13 cellular contexts compared by ENCODE assay signal in the genomic region with DNA sequence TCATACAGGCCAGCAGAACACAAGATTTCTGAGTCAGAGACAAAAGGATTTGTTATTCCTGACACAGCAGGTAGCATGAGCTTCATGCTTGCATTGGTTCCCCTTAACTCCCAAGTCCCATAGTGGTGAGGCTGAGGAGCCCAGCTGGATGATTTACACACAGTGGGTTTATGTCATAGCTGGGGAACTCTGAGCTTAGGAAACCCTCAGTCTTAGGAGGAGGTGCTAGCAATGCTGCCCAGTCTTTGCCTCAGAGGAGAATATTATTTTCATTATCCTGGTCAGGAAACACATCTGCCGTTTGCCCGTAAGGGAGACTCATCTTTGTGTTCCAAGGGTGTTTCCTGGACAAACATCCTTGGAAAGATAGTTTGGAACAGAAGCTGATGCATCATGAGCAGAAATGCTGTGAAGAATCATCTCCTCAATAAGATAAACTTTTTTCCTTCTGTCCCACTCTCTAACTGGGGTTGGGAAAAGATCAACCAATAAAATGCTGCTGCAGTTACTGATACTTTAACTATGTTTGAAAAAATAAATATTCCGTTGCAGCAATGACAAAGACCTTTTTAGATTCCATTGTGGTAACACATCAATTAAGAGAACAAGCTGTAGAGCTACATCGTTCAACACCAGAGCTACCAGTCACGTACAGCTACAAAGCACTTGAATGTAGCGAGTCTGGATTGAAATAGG.
DNase-seq lines count a peak whose midpoint lies in the region; ATAC-seq and TF ChIP-seq lines count a peak whose summit lies in the region.
"Had no signal": no experiment of that assay in that cellular context is flagged by ENCODE, and none has a peak within 500 bp of the region (broad histone marks: within the 10 kb centered on the region; RNA-seq: fewer than 3 reads in every experiment).

No MANE protein-coding gene starts in this region.

- WGBS in transverse colon (ENCODE audit: low coverage in 1 of 2), 2 donors = 73 to 78% methylated on average over 6 of the region's 6 CpGs

- H3K4me1 ChIP-seq in right atrium auricular region = peaks cover 0 to 8% of the 10 kb centered on the region in 2 donors
- H3K4me1 ChIP-seq in transverse colon = no peaks in the 10 kb centered on the region

- in situ Hi-C loops in transverse colon (cut with MboI; ENCODE audit: low pct_ligation_motif_present in 1 of 4, low pct_unique_long_range_greater_than_20kb in 1 of 4, low sequenced_read_pairs in 3 of 4) = loop anchor here in 2 of 4 donors (25.0 kb wide), 1 partner anchor 213 kb away; no protein-coding TSS in a partner anchor

- no peak for TF ChIP-seq EP300 in transverse colon (IDR thresholded peaks at IDR 0.05; ENCODE audit: low read depth)

- peak; percentile 74 for ATAC-seq in Right ventricle myocardium superior (ENCODE audit: poor library complexity)
- ATAC-seq in GM19351 (IDR thresholded peaks at IDR 0.05; ENCODE audit: unreplicated experiment) = no peak
- ATAC-seq in GM21526 (IDR thresholded peaks at IDR 0.05; ENCODE audit: low FRiP score, unreplicated experiment) = no peak

- H3K9me3 ChIP-seq in right atrium auricular region (no peaks in the 10 kb centered on the region), transverse colon (no peaks in the 10 kb centered on the region)

- DNase-seq in Right ventricle myocardium superior = no peak
- DNase-seq in right atrium auricular region (ENCODE audit: low spot score) = no peak
- DNase-seq in amniotic epithelial cell (ENCODE audit: low read depth) = peak; percentile 78
- peak; percentile 91 for DNase-seq in glomerular visceral epithelial cell (ENCODE audit: extremely low spot score)
- no peak for DNase-seq in transverse colon
- no peak for DNase-seq in NK-92 treated with Interleukin-12 subunit alpha and Interleukin-12 subunit beta, amount 100 ng/mL, for 24 hours (lab: John Stamatoyannopoulos, UW)
- DNase-seq: cortex of kidney; NCI-H1694 treated with DMSO at 0.1 percent for 48 hours; stimulated activated CD4-positive, alpha-beta T cell treated with anti-CD3 and anti-CD28 coated beads, Interleukin-4, amount 100 ng/mL, for 4 hours; substantia nigra; WERI-Rb-1 had no signal

- no peak overlapping the region for H3K4me3 ChIP-seq in right atrium auricular region
- no peak overlapping the region for H3K4me3 ChIP-seq in transverse colon

- no peak for TF ChIP-seq POLR2A in transverse colon (IDR thresholded peaks at IDR 0.05)

- H3K27ac ChIP-seq in right atrium auricular region = no peak overlapping the region
- peak overlapping the region in 3 of 4 donors; percentile 22 to 53 (median 33) for H3K27ac ChIP-seq in transverse colon
- H3K27ac ChIP-seq: WERI-Rb-1 had no signal

- H3K36me3 ChIP-seq in right atrium auricular region (no peaks in the 10 kb centered on the region), transverse colon (no peaks in the 10 kb centered on the region)
- H3K36me3 ChIP-seq: WERI-Rb-1 had no signal

- intact Hi-C loops in Right ventricle myocardium superior (cut with DNase I) (no loop called here), transverse colon (cut with DNase I; ENCODE audit: low total_unique reads) (loop anchor here (10.0 kb wide), 1 partner anchor 150 kb away; the partner anchor contains the start of gene DCLK2)

- no peak for TF ChIP-seq CTCF in right atrium auricular region (IDR thresholded peaks at IDR 0.05)
- no peak for TF ChIP-seq CTCF in transverse colon (IDR thresholded peaks at IDR 0.05)

- H3K27me3 ChIP-seq in right atrium auricular region (no peaks in the 10 kb centered on the region), transverse colon (no peaks in the 10 kb centered on the region)

Comparison
In these comparisons a context has a peak if more than half of its experiments do, and no peak if none do; other contexts are left out.
1. DNase-seq: peak in amniotic epithelial cell (single experiment) and glomerular visceral epithelial cell (single experiment); none in Right ventricle myocardium superior (single experiment), right atrium auricular region (single experiment), transverse colon (single experiment) and NK-92 treated with Interleukin-12 subunit alpha and Interleukin-12 subunit beta, amount 100 ng/mL, for 24 hours (single experiment).
2. H3K27ac ChIP-seq: peak in transverse colon (3 of 4); none in right atrium auricular region (0 of 2).